Comparison of ENCODE assay signal across 1 cellular context in the genomic region with DNA sequence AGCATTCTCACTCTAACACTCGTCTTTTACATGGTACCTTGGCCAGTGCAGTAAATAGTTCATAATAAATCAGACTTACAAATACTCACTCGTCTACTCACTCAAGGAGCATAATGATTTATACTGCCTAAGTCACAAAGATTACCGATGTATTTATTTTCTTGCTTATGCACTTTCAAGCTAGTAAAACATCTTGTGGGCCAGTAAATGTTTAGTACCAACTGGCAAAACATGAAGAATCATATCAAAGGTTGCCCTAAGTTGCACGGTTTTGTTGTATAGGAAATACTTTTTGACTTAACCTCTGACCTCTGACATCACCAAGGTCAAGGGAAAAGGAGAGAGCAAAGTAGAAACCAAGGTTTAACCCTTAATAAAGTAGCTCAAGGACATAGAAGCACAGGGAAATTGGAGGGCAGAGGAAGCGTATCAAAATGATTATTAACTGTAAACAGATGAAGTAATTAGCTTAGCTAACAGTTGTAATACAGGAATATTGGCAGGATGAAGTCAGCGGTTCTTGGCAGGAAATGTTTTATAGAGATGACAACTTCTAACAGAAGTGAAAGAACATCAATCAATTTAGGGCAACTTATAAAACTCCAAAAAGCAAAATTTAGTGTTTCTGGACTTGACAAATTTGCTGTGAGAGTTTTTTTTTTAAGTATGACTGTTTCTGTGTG.
TF ChIP-seq lines count a peak whose summit lies in the region.

No MANE protein-coding gene starts in this region.

TF ChIP-seq in Ishikawa, 13 proteins besides CTCF, POLR2A, EP300 and RAD21 (continued from another document):
- TF ChIP-seq, protein P1, sequence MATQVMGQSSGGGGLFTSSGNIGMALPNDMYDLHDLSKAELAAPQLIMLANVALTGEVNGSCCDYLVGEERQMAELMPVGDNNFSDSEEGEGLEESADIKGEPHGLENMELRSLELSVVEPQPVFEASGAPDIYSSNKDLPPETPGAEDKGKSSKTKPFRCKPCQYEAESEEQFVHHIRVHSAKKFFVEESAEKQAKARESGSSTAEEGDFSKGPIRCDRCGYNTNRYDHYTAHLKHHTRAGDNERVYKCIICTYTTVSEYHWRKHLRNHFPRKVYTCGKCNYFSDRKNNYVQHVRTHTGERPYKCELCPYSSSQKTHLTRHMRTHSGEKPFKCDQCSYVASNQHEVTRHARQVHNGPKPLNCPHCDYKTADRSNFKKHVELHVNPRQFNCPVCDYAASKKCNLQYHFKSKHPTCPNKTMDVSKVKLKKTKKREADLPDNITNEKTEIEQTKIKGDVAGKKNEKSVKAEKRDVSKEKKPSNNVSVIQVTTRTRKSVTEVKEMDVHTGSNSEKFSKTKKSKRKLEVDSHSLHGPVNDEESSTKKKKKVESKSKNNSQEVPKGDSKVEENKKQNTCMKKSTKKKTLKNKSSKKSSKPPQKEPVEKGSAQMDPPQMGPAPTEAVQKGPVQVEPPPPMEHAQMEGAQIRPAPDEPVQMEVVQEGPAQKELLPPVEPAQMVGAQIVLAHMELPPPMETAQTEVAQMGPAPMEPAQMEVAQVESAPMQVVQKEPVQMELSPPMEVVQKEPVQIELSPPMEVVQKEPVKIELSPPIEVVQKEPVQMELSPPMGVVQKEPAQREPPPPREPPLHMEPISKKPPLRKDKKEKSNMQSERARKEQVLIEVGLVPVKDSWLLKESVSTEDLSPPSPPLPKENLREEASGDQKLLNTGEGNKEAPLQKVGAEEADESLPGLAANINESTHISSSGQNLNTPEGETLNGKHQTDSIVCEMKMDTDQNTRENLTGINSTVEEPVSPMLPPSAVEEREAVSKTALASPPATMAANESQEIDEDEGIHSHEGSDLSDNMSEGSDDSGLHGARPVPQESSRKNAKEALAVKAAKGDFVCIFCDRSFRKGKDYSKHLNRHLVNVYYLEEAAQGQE (IDR thresholded peaks at IDR 0.05; ENCODE audit: low read depth), result peak; percentile 20; the same call in 1 of the 2 replicates
- TF ChIP-seq NFIC (IDR thresholded peaks at IDR 0.05), result 0 out of 2 replicates have a peak, but pooled peaks have one; percentile 17
